In the genomic region with DNA sequence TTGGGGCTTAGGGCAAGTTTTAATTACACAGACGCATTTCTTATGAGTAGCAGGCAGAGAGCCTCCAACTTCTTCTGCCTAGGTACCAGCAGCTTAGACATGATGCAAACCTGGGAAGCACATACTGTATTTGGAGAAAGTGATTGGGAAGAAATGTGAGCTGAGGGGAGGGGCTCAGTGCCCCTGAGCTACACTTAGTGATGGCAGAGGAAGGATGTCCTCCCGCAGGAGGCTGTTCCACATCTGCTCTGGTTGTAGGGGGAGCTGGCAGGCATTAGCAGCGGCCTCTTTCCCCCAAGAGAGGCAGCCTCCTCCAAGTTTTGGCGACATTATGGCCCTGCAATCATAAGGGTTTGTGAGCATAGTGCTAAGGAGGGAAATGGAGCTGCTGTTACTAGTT, we compare ENCODE assay signal across 11 cellular contexts. TPM values are rescaled to one million over a fixed set of nuclear protein-coding genes. Genes with fewer than 3 reads are reported as not detected.
DNase-seq lines count a peak whose midpoint lies in the region; ATAC-seq, FAIRE-seq and TF ChIP-seq lines count a peak whose summit lies in the region.
"Had no signal": no experiment of that assay in that cellular context is flagged by ENCODE, and none has a peak within 500 bp of the region (broad histone marks: within the 10 kb centered on the region; RNA-seq: fewer than 3 reads in every experiment).

No MANE protein-coding gene starts in this region.

- no peak for DNase-seq in activated CD4-positive, alpha-beta T cell treated with anti-CD3 and anti-CD28 coated beads, Interleukin-2, amount 10 ng/mL, durations not matched to agents 7 days and 5 days
- no peak for DNase-seq in activated CD4-positive, alpha-beta T cell treated with anti-CD3 and anti-CD28 coated beads, Interleukin-2, amount 50 U/mL, for 48 hours
- DNase-seq in Karpas-422 (no peak), astrocyte (ENCODE audit: low read depth) (no peak), neuronal stem cell (ENCODE audit: low spot score) (no peak), retina (no peak), WERI-Rb-1 (no peak)
- DNase-seq: activated T-cell treated with anti-CD3 and anti-CD28 coated beads, Interleukin-2, amount 50 U/mL, for 48 hours; NCI-H146 had no signal

- no peaks in the 10 kb centered on the region for H3K27me3 ChIP-seq in Karpas-422 (ENCODE audit: low read length)
- no peaks in the 10 kb centered on the region for H3K27me3 ChIP-seq in astrocyte (ENCODE audit: insufficient read depth, low read length)
- no peaks in the 10 kb centered on the region for H3K27me3 ChIP-seq in neuronal stem cell (ENCODE audit: control insufficient read depth in 3 of 3, insufficient read depth in 3 of 3, low read depth in 1 of 3, low read length in 3 of 3)
- H3K27me3 ChIP-seq in WERI-Rb-1 (ENCODE audit: insufficient read depth, low read depth, severe bottlenecking) = no peaks in the 10 kb centered on the region

- H3K27me3 Mint-ChIP-seq in activated CD4-positive, alpha-beta T cell treated with anti-CD3 and anti-CD28 coated beads, Interleukin-2, amount 10 ng/mL, durations not matched to agents 7 days and 5 days = peaks cover 2% of the 10 kb centered on the region
- no peaks in the 10 kb centered on the region for H3K27me3 Mint-ChIP-seq in astrocyte (ENCODE audit: low read depth, unreplicated experiment)

- H3K4ac ChIP-seq in neuronal stem cell (ENCODE audit: low read length) = no peak overlapping the region

- no peak overlapping the region for H2BK15ac ChIP-seq in neuronal stem cell (ENCODE audit: low read length)

- no peak overlapping the region for H2AFZ ChIP-seq in Karpas-422 (ENCODE audit: low read length)
- no peak overlapping the region for H2AFZ ChIP-seq in astrocyte (ENCODE audit: low read depth, low read length)
- H2AFZ ChIP-seq in neuronal stem cell (ENCODE audit: low read length) = peak overlapping the region; percentile 50

- H2AK5ac ChIP-seq in neuronal stem cell (ENCODE audit: low read depth, low read length) = no peak overlapping the region

- H3K9me3 Mint-ChIP-seq in activated CD4-positive, alpha-beta T cell treated with anti-CD3 and anti-CD28 coated beads, Interleukin-2, amount 10 ng/mL, durations not matched to agents 7 days and 5 days = no peaks in the 10 kb centered on the region
- no peaks in the 10 kb centered on the region for H3K9me3 Mint-ChIP-seq in astrocyte (ENCODE audit: unreplicated experiment)

- H3K4me1 ChIP-seq in Karpas-422 (ENCODE audit: low read length) (peaks cover 79% of the 10 kb centered on the region), astrocyte (ENCODE audit: insufficient read depth, low read length) (peaks cover 38% of the 10 kb centered on the region), neuronal stem cell (ENCODE audit: control insufficient read depth in 2 of 2, insufficient read depth in 1 of 2, low read depth in 1 of 2, low read length in 2 of 2) (peaks cover 3 to 12% of the 10 kb centered on the region in 2 donors)
- H3K4me1 ChIP-seq: prostate gland had no signal

- no peak for TF ChIP-seq CTCF in astrocyte (IDR thresholded peaks at IDR 0.05; ENCODE audit: insufficient read depth, low read depth, low read length)
- TF ChIP-seq CTCF in WERI-Rb-1 (IDR thresholded peaks at IDR 0.05; ENCODE audit: low read depth, low read length) = no peak

- no peaks in the 10 kb centered on the region for H3K79me1 ChIP-seq in neuronal stem cell (ENCODE audit: low read depth, low read length)

- peak overlapping the region; percentile 95 for H3K4me2 ChIP-seq in Karpas-422 (ENCODE audit: low read depth, low read length, poor library complexity, severe bottlenecking)
- no peak overlapping the region for H3K4me2 ChIP-seq in astrocyte (ENCODE audit: low read length)
- no peak overlapping the region for H3K4me2 ChIP-seq in neuronal stem cell (ENCODE audit: insufficient read depth, low read length, poor library complexity, severe bottlenecking)

- peak overlapping the region; percentile 21 for H3K14ac ChIP-seq in neuronal stem cell (ENCODE audit: low read length)

- no peak overlapping the region for H3K23ac ChIP-seq in neuronal stem cell (ENCODE audit: low read depth, low read length, poor library complexity)

- H3K4me3 ChIP-seq in Karpas-422 (ENCODE audit: low read length) = peak overlapping the region; percentile 73
- no peak overlapping the region for H3K4me3 ChIP-seq in astrocyte (ENCODE audit: insufficient read depth, low read depth, low read length)
- no peak overlapping the region for H3K4me3 ChIP-seq in neuronal stem cell (ENCODE audit: low read length in 2 of 2)
- no peak overlapping the region for H3K4me3 ChIP-seq in WERI-Rb-1 (ENCODE audit: low read depth, low read length)
- H3K4me3 ChIP-seq: prostate gland had no signal

- POLR2A ChIA-PET in activated CD4-positive, alpha-beta T cell treated with anti-CD3 and anti-CD28 coated beads, Interleukin-2, amount 10 ng/mL, durations not matched to agents 7 days and 5 days (lab: Charles Lee) = no interaction called here

- H3K36me3 ChIP-seq in Karpas-422 (ENCODE audit: insufficient read depth, low read length) = no peaks in the 10 kb centered on the region
- H3K36me3 ChIP-seq in astrocyte (ENCODE audit: insufficient read depth, low read length) = no peaks in the 10 kb centered on the region
- H3K36me3 ChIP-seq in neuronal stem cell (replicated peaks in 1 of 2; ENCODE audit: control insufficient read depth in 2 of 2, insufficient read depth in 2 of 2, low read length in 2 of 2) = no peaks in the 10 kb centered on the region
- H3K36me3 ChIP-seq in WERI-Rb-1 = no peaks in the 10 kb centered on the region
- H3K36me3 ChIP-seq: prostate gland had no signal

- H2BK120ac ChIP-seq in neuronal stem cell (ENCODE audit: low read depth, low read length) = no peak overlapping the region

- H3K18ac ChIP-seq in neuronal stem cell (ENCODE audit: low read length) = no peak overlapping the region

- WGBS in neuronal stem cell (ENCODE audit: extremely low coverage in 2 of 2, insufficient read length in 2 of 2, insufficient replicate concordance in 1 of 2), 2 donors = no CpG with 5 or more reads among the region's 4 CpGs

- CTCF ChIA-PET in activated CD4-positive, alpha-beta T cell treated with anti-CD3 and anti-CD28 coated beads, Interleukin-2, amount 10 ng/mL, durations not matched to agents 7 days and 5 days (lab: Charles Lee) = interaction anchor here (0.5 to 1.9 kb wide), 6 partner anchors 9 to 72 kb away, joined by 3 to 6 read pairs (median 3); no protein-coding TSS in a partner anchor

- H3K27ac ChIP-seq in Karpas-422 (ENCODE audit: low read length) (peak overlapping the region; percentile 92), astrocyte (ENCODE audit: low read depth, low read length) (no peak overlapping the region), neuronal stem cell (replicated peaks; ENCODE audit: low read length) (no peak overlapping the region), WERI-Rb-1 (no peak overlapping the region)
- H3K27ac ChIP-seq: prostate gland had no signal

- H3K4me1 Mint-ChIP-seq in activated CD4-positive, alpha-beta T cell treated with anti-CD3 and anti-CD28 coated beads, Interleukin-2, amount 10 ng/mL, durations not matched to agents 7 days and 5 days = peaks cover 80% of the 10 kb centered on the region
- peaks cover 57% of the 10 kb centered on the region for H3K4me1 Mint-ChIP-seq in astrocyte (ENCODE audit: low read depth, unreplicated experiment)

- no peak for FAIRE-seq in astrocyte (lab: Jason Lieb, UNC)

- no peak overlapping the region for H2BK5ac ChIP-seq in neuronal stem cell (ENCODE audit: low read length)

- no peak overlapping the region for H4K91ac ChIP-seq in neuronal stem cell (ENCODE audit: low read depth, low read length, poor library complexity)

- H3K9ac ChIP-seq in Karpas-422 (ENCODE audit: low read length) (peak overlapping the region; percentile 76; the same call in 1 of the 2 replicates), astrocyte (ENCODE audit: low read length) (no peak overlapping the region), neuronal stem cell (ENCODE audit: low read depth, low read length, poor library complexity) (no peak overlapping the region)

- H3K9me3 ChIP-seq in Karpas-422 (ENCODE audit: low read length) (no peaks in the 10 kb centered on the region), astrocyte (ENCODE audit: insufficient read depth, low read depth, low read length) (no peaks in the 10 kb centered on the region), neuronal stem cell (replicated peaks in 1 of 2; ENCODE audit: control insufficient read depth in 2 of 2, insufficient read depth in 1 of 2, low read depth in 1 of 2, low read length in 2 of 2) (no peaks in the 10 kb centered on the region), WERI-Rb-1 (ENCODE audit: severe bottlenecking) (no peaks in the 10 kb centered on the region)
- H3K9me3 ChIP-seq: prostate gland had no signal

- ATAC-seq in GM18909 (IDR thresholded peaks at IDR 0.05; ENCODE audit: poor library complexity, unreplicated experiment) = no peak

- H4K8ac ChIP-seq in neuronal stem cell (ENCODE audit: low read depth, low read length) = no peak overlapping the region

- H3K4me3 Mint-ChIP-seq in activated CD4-positive, alpha-beta T cell treated with anti-CD3 and anti-CD28 coated beads, Interleukin-2, amount 10 ng/mL, durations not matched to agents 7 days and 5 days = peak overlapping the region; percentile 8
- H3K4me3 Mint-ChIP-seq in astrocyte (ENCODE audit: unreplicated experiment) = no peak overlapping the region

- no peak overlapping the region for H2BK12ac ChIP-seq in neuronal stem cell (ENCODE audit: low read length)

- H3K9me2 ChIP-seq in Karpas-422 (replicated peaks; ENCODE audit: insufficient read depth, low read length) = no peaks in the 10 kb centered on the region

- H3K36me3 Mint-ChIP-seq in activated CD4-positive, alpha-beta T cell treated with anti-CD3 and anti-CD28 coated beads, Interleukin-2, amount 10 ng/mL, durations not matched to agents 7 days and 5 days (ENCODE audit: low read depth) = peaks cover 16% of the 10 kb centered on the region
- H3K36me3 Mint-ChIP-seq in astrocyte (ENCODE audit: low read depth, unreplicated experiment) = no peaks in the 10 kb centered on the region

- H4K20me1 ChIP-seq in Karpas-422 (ENCODE audit: insufficient read depth, low read depth, low read length) = no peaks in the 10 kb centered on the region
- no peaks in the 10 kb centered on the region for H4K20me1 ChIP-seq in astrocyte (ENCODE audit: insufficient read depth, low read length)

- no peak overlapping the region for H3K27ac Mint-ChIP-seq in activated CD4-positive, alpha-beta T cell treated with anti-CD3 and anti-CD28 coated beads, Interleukin-2, amount 10 ng/mL, durations not matched to agents 7 days and 5 days
- peak overlapping the region; percentile 19 for H3K27ac Mint-ChIP-seq in astrocyte (ENCODE audit: unreplicated experiment)

- H3K79me2 ChIP-seq in Karpas-422 (ENCODE audit: low read length) = peaks cover 76% of the 10 kb centered on the region
- no peaks in the 10 kb centered on the region for H3K79me2 ChIP-seq in astrocyte (ENCODE audit: insufficient read depth, low read length)

RNA-seq across cellular contexts. Expression of a gene that starts 3.2 kb away (rescaled TPM):
- 10 to 100 TPM; 66.4 to 88.7 TPM for total RNA-seq in activated CD4-positive, alpha-beta T cell treated with anti-CD3 and anti-CD28 coated beads, Interleukin-2, amount 10 ng/mL, durations not matched to agents 7 days and 5 days
- 314 and 512 TPM in 2 replicates for total RNA-seq in Karpas-422 (2014; rRNA removed; shearing (Covaris generic); ENCODE audit: low replicate concordance)
- 2.9 and 4.5 TPM in 2 replicates for total RNA-seq in astrocyte
- polyA plus RNA-seq in neuronal stem cell (2013, experiment 1 of 2) = 0.10 TPM
- polyA plus RNA-seq in neuronal stem cell (2013, experiment 2 of 2) = not detected

Comparison
In these comparisons a context has a peak if more than half of its experiments do, and no peak if none do; other contexts are left out.
1. RNA of a gene that starts 3.2 kb away (total RNA-seq): 314 to 512 TPM in Karpas-422 and 66.4 to 88.7 TPM in activated CD4-positive, alpha-beta T cell treated with anti-CD3 and anti-CD28 coated beads, Interleukin-2, amount 10 ng/mL, durations not matched to agents 7 days and 5 days; 2.9 to 4.5 TPM in astrocyte; every median in the first group is over 10 times any median in the second.